ENCODE assay signal across 31 cellular contexts in the genomic region with DNA sequence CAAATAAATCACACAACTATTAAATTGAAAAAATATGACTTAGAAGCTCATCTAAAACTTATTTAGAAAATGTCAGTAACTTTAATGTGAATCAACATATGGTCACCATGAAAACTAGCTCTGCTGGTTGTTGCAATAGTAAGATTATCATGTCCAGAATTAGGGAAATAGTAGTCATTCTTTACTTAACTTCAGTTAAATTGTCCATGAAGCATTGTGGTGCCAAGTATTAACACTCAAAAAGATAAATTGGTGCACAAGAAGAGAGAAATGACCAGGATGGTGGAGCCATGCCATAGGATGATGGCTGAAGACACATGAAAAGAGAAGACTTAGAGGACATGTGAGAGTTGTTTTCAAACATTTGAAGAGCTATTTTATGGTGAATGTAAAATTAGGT.
"Had no signal": no experiment of that assay in that cellular context is flagged by ENCODE, and none has a peak within 500 bp of the region (broad histone marks: within the 10 kb centered on the region; RNA-seq: fewer than 3 reads in every experiment).

No MANE protein-coding gene starts in this region.

- FAIRE-seq: astrocyte, bronchial epithelial cell, frontal cortex had no signal

- H3K27ac ChIP-seq: brain microvascular endothelial cell, coronary artery, dorsolateral prefrontal cortex, heart left ventricle, WERI-Rb-1 had no signal

- H3K27me3 ChIP-seq: brain microvascular endothelial cell, esophagus squamous epithelium, heart left ventricle had no signal

- H3K36me3 ChIP-seq: brain microvascular endothelial cell, esophagus squamous epithelium, heart left ventricle, WERI-Rb-1 had no signal

- H3K4me3 ChIP-seq: coronary artery, dorsolateral prefrontal cortex, esophagus squamous epithelium, heart left ventricle had no signal

- DNase-seq: activated B cell treated with CpG ODN at 0.5 μM for 24 hours; activated CD4-positive, alpha-beta T cell treated with anti-CD3 and anti-CD28 coated beads for 48 hours; activated CD4-positive, alpha-beta T cell treated with anti-CD3 and anti-CD28 coated beads, Interleukin-2, amount 50 U/mL, for 1 hour; activated CD4-positive, alpha-beta T cell treated with anti-CD3 and anti-CD28 coated beads, Interleukin-2, amount 50 U/mL, for 48 hours; activated CD8-positive, alpha-beta memory T cell treated with anti-CD3 and anti-CD28 coated beads for 24 hours; activated CD8-positive, alpha-beta T cell treated with anti-CD3 and anti-CD28 coated beads for 36 hours; activated effector memory CD4-positive, alpha-beta T cell treated with Interleukin-2 at 50 U/mL for 16 hours; activated gamma-delta T cell treated with Interleukin-2 at 50 U/mL for 16 hours; activated naive CD4-positive, alpha-beta T cell treated with anti-CD3 and anti-CD28 coated beads, Interleukin-2, amount 50 U/mL, for 16 hours; activated naive CD4-positive, alpha-beta T cell treated with Interleukin-2 at 50 U/mL for 16 hours; activated T-cell treated with anti-CD3 and anti-CD28 coated beads, Interleukin-2, amount 50 U/mL, for 4 hours; amniotic stem cell; anterior cingulate cortex; brain microvascular endothelial cell; dorsolateral prefrontal cortex; effector memory CD4-positive, alpha-beta T cell; endodermal cell; erythroblast; esophagus squamous epithelium; glutamatergic neuron; heart left ventricle; hypothalamus; T-helper 17 cell; T1000; WERI-Rb-1 had no signal

- ATAC-seq: activated CD4-positive, CD25-positive, alpha-beta regulatory T cell treated with anti-CD3 and anti-CD28 coated beads, Interleukin-2, amount 50 U/mL, for 24 hours; activated CD8-positive, alpha-beta T cell treated with anti-CD3 and anti-CD28 coated beads for 36 hours; activated T-cell treated with anti-CD3 and anti-CD28 coated beads, Interleukin-2, amount 50 U/mL, for 4 hours; activated T-helper 17 cell treated with anti-CD3 and anti-CD28 coated beads, Interleukin-2, amount 50 U/mL, for 72 hours; heart left ventricle; T-helper 17 cell had no signal

- H3K9me3 ChIP-seq: esophagus squamous epithelium, heart left ventricle had no signal

- H3K4me1 ChIP-seq: heart left ventricle had no signal
